Comparison of ENCODE assay signal across 14 cellular contexts in the genomic region with DNA sequence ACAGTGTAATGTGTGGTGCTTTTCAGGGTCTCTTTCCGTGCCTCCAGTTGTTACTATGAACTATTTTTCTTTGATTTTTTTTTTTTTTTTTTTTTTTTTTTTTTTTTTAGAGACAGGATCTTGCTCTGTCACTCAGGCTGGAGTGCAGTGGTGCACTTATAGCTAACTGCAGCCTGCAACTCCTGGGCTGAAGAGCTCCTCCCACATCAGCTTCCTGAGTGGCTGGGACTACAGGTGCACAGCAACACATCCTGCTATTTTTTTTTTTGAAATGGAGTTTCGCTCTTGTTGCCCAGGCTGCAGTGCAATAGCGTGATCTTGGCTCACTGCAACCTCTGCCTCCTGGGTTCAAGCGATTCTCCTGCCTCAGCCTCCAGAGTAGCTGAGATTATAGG. TPM values are rescaled to one million over a fixed set of nuclear protein-coding genes. Genes with fewer than 3 reads are reported as not detected.
DNase-seq lines count a peak whose midpoint lies in the region; ATAC-seq and TF ChIP-seq lines count a peak whose summit lies in the region.
"Not testable (repeated sequence)": the region's sequence is repeated elsewhere in the genome, so short reads cannot be mapped to it uniquely, and the experiment has no call there.
"Had no signal": no experiment of that assay in that cellular context is flagged by ENCODE, and none has a peak within 500 bp of the region (broad histone marks: within the 10 kb centered on the region; RNA-seq: fewer than 3 reads in every experiment).

No MANE protein-coding gene starts in this region.

- not testable (repeated sequence) for TF ChIP-seq POLR2A in GM18505 (IDR thresholded peaks at IDR 0.05; ENCODE audit: borderline replicate concordance, extremely low read depth, insufficient read depth, insufficient read length)

- H3K9me3 Mint-ChIP-seq in activated CD4-positive, alpha-beta T cell treated with anti-CD3 and anti-CD28 coated beads, Interleukin-2, amount 10 ng/mL, durations not matched to agents 24 days and 14 days; memory B cell: not testable (repeated sequence)

- H3K36me3 Mint-ChIP-seq in activated CD4-positive, alpha-beta T cell treated with anti-CD3 and anti-CD28 coated beads, Interleukin-2, amount 10 ng/mL, durations not matched to agents 24 days and 14 days (ENCODE audit: low read depth); memory B cell: not testable (repeated sequence)

- not testable (repeated sequence) for H3K27me3 ChIP-seq in BE2C

- peak; percentile 53 for DNase-seq in BE2C
- DNase-seq in NCI-H1417 treated with DMSO at 0.1 percent for 48 hours (lab: John Stamatoyannopoulos, UW), result peak; percentile 2
- peak; percentile 59 for DNase-seq in NCI-H510A treated with DMSO at 0.1 percent for 48 hours (lab: John Stamatoyannopoulos, UW)
- DNase-seq in activated CD4-positive, alpha-beta T cell treated with anti-CD3 and anti-CD28 coated beads, Interleukin-2, amount 10 ng/mL, durations not matched to agents 24 days and 14 days, result peak; percentile 69
- DNase-seq in memory B cell (ENCODE audit: low spot score in 2 of 2), result not testable (repeated sequence)

- H3K27ac Mint-ChIP-seq in activated CD4-positive, alpha-beta T cell treated with anti-CD3 and anti-CD28 coated beads, Interleukin-2, amount 10 ng/mL, durations not matched to agents 24 days and 14 days; memory B cell: not testable (repeated sequence)

- peaks cover 37% of the 10 kb centered on the region for H3K4me1 ChIP-seq in BE2C

- intact Hi-C loops in activated CD4-positive, alpha-beta T cell treated with anti-CD3 and anti-CD28 coated beads, Interleukin-2, amount 10 ng/mL, durations not matched to agents 24 days and 14 days (cut with micrococcal nuclease), result not testable (repeated sequence)

- peak; percentile 59 for ATAC-seq in GM18505 (IDR thresholded peaks at IDR 0.05; ENCODE audit: unreplicated experiment)
- ATAC-seq in GM21390 (IDR thresholded peaks at IDR 0.05; ENCODE audit: unreplicated experiment), result peak; percentile 67
- peak; percentile 64 for ATAC-seq in HG02884 (IDR thresholded peaks at IDR 0.05; ENCODE audit: unreplicated experiment)
- peak; percentile 69 for ATAC-seq in memory B cell (ENCODE audit: low read depth)

- not testable (repeated sequence) for H3K27me3 Mint-ChIP-seq in activated CD4-positive, alpha-beta T cell treated with anti-CD3 and anti-CD28 coated beads, Interleukin-2, amount 10 ng/mL, durations not matched to agents 24 days and 14 days; memory B cell

- TF ChIP-seq CTCF in BE2C (IDR thresholded peaks at IDR 0.05; ENCODE audit: low read depth, low read length), result not testable (repeated sequence)

- H3K4me3 ChIP-seq in BE2C (ENCODE audit: low read depth, low read length), result not testable (repeated sequence)

- not testable (repeated sequence) for H3K4me3 Mint-ChIP-seq in activated CD4-positive, alpha-beta T cell treated with anti-CD3 and anti-CD28 coated beads, Interleukin-2, amount 10 ng/mL, durations not matched to agents 24 days and 14 days
- H3K4me3 Mint-ChIP-seq in memory B cell, result peak overlapping the region; percentile 34

- peaks cover 30% of the 10 kb centered on the region for H3K36me3 ChIP-seq in BE2C

- not testable (repeated sequence) for H3K9me3 ChIP-seq in BE2C

- not testable (repeated sequence) for H3K4me1 Mint-ChIP-seq in activated CD4-positive, alpha-beta T cell treated with anti-CD3 and anti-CD28 coated beads, Interleukin-2, amount 10 ng/mL, durations not matched to agents 24 days and 14 days
- peaks cover 14% of the 10 kb centered on the region for H3K4me1 Mint-ChIP-seq in memory B cell

RNA-seq across cellular contexts. Expression of a gene that starts 14.4 kb away (rescaled TPM):
- polyA plus RNA-seq in BE2C (2012; ENCODE audit: insufficient read depth, insufficient read length, low read depth), result 278 TPM
- total RNA-seq in activated CD4-positive, alpha-beta T cell treated with anti-CD3 and anti-CD28 coated beads, Interleukin-2, amount 10 ng/mL, durations not matched to agents 24 days and 14 days, result 0.47 and 0.49 TPM in 2 replicates
- total RNA-seq: Caco-2 had no signal

RNA-seq across cellular contexts. Expression of a gene that starts 34.2 kb away (rescaled TPM):
- polyA plus RNA-seq in BE2C (2012; ENCODE audit: insufficient read depth, insufficient read length, low read depth), result 1,421 TPM
- 1,768 and 1,784 TPM in 2 replicates for total RNA-seq in activated CD4-positive, alpha-beta T cell treated with anti-CD3 and anti-CD28 coated beads, Interleukin-2, amount 10 ng/mL, durations not matched to agents 24 days and 14 days

RNA-seq across cellular contexts. Expression of a gene that starts 48.7 kb away (rescaled TPM):
- not detected for polyA plus RNA-seq in BE2C (2012; ENCODE audit: insufficient read depth, insufficient read length, low read depth)
- not detected in 2 replicates for total RNA-seq in activated CD4-positive, alpha-beta T cell treated with anti-CD3 and anti-CD28 coated beads, Interleukin-2, amount 10 ng/mL, durations not matched to agents 24 days and 14 days
- total RNA-seq: Caco-2, cardiac muscle cell, dermis microvascular lymphatic vessel endothelial cell, heart right ventricle, left ventricle myocardium inferior, transverse colon had no signal
- polyA plus RNA-seq: cardiac muscle cell had no signal

RNA-seq across cellular contexts. Expression of a gene that starts 51.1 kb away (rescaled TPM):
- polyA plus RNA-seq in BE2C (2012; ENCODE audit: insufficient read depth, insufficient read length, low read depth), result 43.9 TPM
- 27.8 and 29.8 TPM in 2 replicates for total RNA-seq in activated CD4-positive, alpha-beta T cell treated with anti-CD3 and anti-CD28 coated beads, Interleukin-2, amount 10 ng/mL, durations not matched to agents 24 days and 14 days
